ENCODE assay signal across 1 cellular context in genomic region chr12:6231359-6232268, GRCh38.
A peak's percentile ranks its signal among the peaks of the same experiment; 100 is the strongest.
TF ChIP-seq lines count a peak whose summit lies in the region.

No MANE protein-coding gene starts in this region.

TF ChIP-seq in GM12878, 131 proteins besides CTCF, POLR2A, EP300 and RAD21:
- TF ChIP-seq RELB (IDR thresholded peaks at IDR 0.05; ENCODE audit: low read depth) = no peak
- no peak for TF ChIP-seq RAD51 (IDR thresholded peaks at IDR 0.05)
- TF ChIP-seq NFIC (IDR thresholded peaks at IDR 0.05; ENCODE audit: low read depth, low read length) = no peak
- no peak for TF ChIP-seq SUPT20H (IDR thresholded peaks at IDR 0.05; ENCODE audit: borderline replicate concordance, control insufficient read depth, low read depth, low read length)
- no peak for TF ChIP-seq ZBTB40 (IDR thresholded peaks at IDR 0.05; ENCODE audit: borderline replicate concordance)
- peak; percentile 38 for TF ChIP-seq PKNOX1 (IDR thresholded peaks at IDR 0.05)
